20 cellular contexts compared by ENCODE assay signal in the genomic region with DNA sequence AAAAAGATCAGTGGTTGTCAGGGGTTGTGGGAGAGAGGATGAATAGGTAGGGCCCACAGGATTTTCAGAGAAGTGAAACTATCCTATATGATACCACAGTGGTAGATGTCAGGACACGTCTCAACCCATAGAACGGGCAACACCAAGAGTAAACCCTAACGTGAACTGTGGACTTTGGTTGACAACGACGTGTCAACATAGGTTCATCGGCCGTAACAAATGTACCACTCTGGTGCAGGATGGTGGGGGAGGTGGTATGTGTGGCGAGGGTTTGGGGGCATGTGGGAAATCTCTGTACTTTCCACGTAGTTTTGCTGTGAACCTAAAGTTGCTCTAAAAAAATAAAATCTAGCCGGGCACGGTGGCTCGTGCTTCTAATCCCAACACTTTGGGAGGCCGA. TPM values are rescaled to one million over a fixed set of nuclear protein-coding genes. Genes with fewer than 3 reads are reported as not detected.
DNase-seq lines count a peak whose midpoint lies in the region; ATAC-seq, FAIRE-seq and TF ChIP-seq lines count a peak whose summit lies in the region.
"Had no signal": no experiment of that assay in that cellular context is flagged by ENCODE, and none has a peak within 500 bp of the region (broad histone marks: within the 10 kb centered on the region; RNA-seq: fewer than 3 reads in every experiment).

No MANE protein-coding gene starts in this region.

- no peaks in the 10 kb centered on the region for H3K4me1 ChIP-seq in psoas muscle

- peaks cover 14% of the 10 kb centered on the region for H3K4me1 Mint-ChIP-seq in stimulated activated memory B cell treated with anti-CD40 and anti-IgM and Interleukin-4, amounts not matched to agents 10 μg/mL and 1 μg/mL and 100 μg/mL, for 72 hours
- peaks cover 6% of the 10 kb centered on the region for H3K4me1 Mint-ChIP-seq in activated CD4-positive, alpha-beta memory T cell treated with anti-CD3 and anti-CD28 coated beads, Interleukin-2, amount 10 ng/mL, durations not matched to agents 7 days and 5 days
- H3K4me1 Mint-ChIP-seq: B cell had no signal

- no peaks in the 10 kb centered on the region for H3K36me3 ChIP-seq in psoas muscle (ENCODE audit: insufficient read depth in 1 of 2, low read depth in 1 of 2)

- POLR2A ChIA-PET in activated CD4-positive, alpha-beta memory T cell treated with anti-CD3 and anti-CD28 coated beads, Interleukin-2, amount 10 ng/mL, durations not matched to agents 7 days and 5 days (lab: Charles Lee): no interaction called here

- ATAC-seq in left lobe of liver (peak; percentile 43), psoas muscle (no peak)
- ATAC-seq in stimulated activated memory B cell treated with anti-CD40 and anti-IgM and Interleukin-4, amounts not matched to agents 10 μg/mL and 1 μg/mL and 100 μg/mL, for 72 hours: peak; percentile 36

- CTCF ChIA-PET in activated CD4-positive, alpha-beta memory T cell treated with anti-CD3 and anti-CD28 coated beads, Interleukin-2, amount 10 ng/mL, durations not matched to agents 7 days and 5 days (lab: Charles Lee): interaction anchor here (0.7 kb wide), 1 partner anchor 134 kb away, joined by 3 read pairs; no protein-coding TSS in a partner anchor

- H3K4me3 ChIP-seq in psoas muscle: no peak overlapping the region

- H3K27ac ChIP-seq in psoas muscle: no peak overlapping the region

- H3K9me3 ChIP-seq in psoas muscle: peaks cover 11% of the 10 kb centered on the region

- FAIRE-seq in GM18507 (lab: Jason Lieb, UNC): peak; percentile 46
- FAIRE-seq: RCC 7860 had no signal

- intact Hi-C loops in psoas muscle (cut with DNase I): no loop called here

- H3K4me3 Mint-ChIP-seq in stimulated activated memory B cell treated with anti-CD40 and anti-IgM and Interleukin-4, amounts not matched to agents 10 μg/mL and 1 μg/mL and 100 μg/mL, for 72 hours: no peak overlapping the region
- H3K4me3 Mint-ChIP-seq in activated CD4-positive, alpha-beta memory T cell treated with anti-CD3 and anti-CD28 coated beads, Interleukin-2, amount 10 ng/mL, durations not matched to agents 7 days and 5 days: no peak overlapping the region
- H3K4me3 Mint-ChIP-seq: B cell, IgD-negative memory B cell had no signal

- DNase-seq in GM18507 (ENCODE audit: extremely low spot score, insufficient read length, low read depth) (no peak), RPMI8226 (peak; percentile 30), left lobe of liver (ENCODE audit: low spot score) (no peak), NCI-H2196 (lab: John Stamatoyannopoulos, UW; ENCODE audit: unreplicated experiment) (no peak), psoas muscle (no peak)
- no peak for DNase-seq in activated CD4-positive, alpha-beta memory T cell treated with anti-CD3 and anti-CD28 coated beads, Interleukin-2, amount 10 ng/mL, durations not matched to agents 7 days and 5 days
- DNase-seq: GDM1, NCI-H1092, NCI-H1436, NCI-H2029, NCI-H345, NCI-H524, NCI-H82, OCI-M1, Right ventricle myocardium superior had no signal

- H3K9me3 Mint-ChIP-seq in stimulated activated memory B cell treated with anti-CD40 and anti-IgM and Interleukin-4, amounts not matched to agents 10 μg/mL and 1 μg/mL and 100 μg/mL, for 72 hours: peaks cover 9% of the 10 kb centered on the region
- peaks cover 4% of the 10 kb centered on the region for H3K9me3 Mint-ChIP-seq in activated CD4-positive, alpha-beta memory T cell treated with anti-CD3 and anti-CD28 coated beads, Interleukin-2, amount 10 ng/mL, durations not matched to agents 7 days and 5 days

- H3K27me3 Mint-ChIP-seq in stimulated activated memory B cell treated with anti-CD40 and anti-IgM and Interleukin-4, amounts not matched to agents 10 μg/mL and 1 μg/mL and 100 μg/mL, for 72 hours: peaks cover 50% of the 10 kb centered on the region
- H3K27me3 Mint-ChIP-seq in activated CD4-positive, alpha-beta memory T cell treated with anti-CD3 and anti-CD28 coated beads, Interleukin-2, amount 10 ng/mL, durations not matched to agents 7 days and 5 days: peaks cover 24% of the 10 kb centered on the region

- H3K36me3 Mint-ChIP-seq in stimulated activated memory B cell treated with anti-CD40 and anti-IgM and Interleukin-4, amounts not matched to agents 10 μg/mL and 1 μg/mL and 100 μg/mL, for 72 hours: peaks cover 5% of the 10 kb centered on the region
- peaks cover 4% of the 10 kb centered on the region for H3K36me3 Mint-ChIP-seq in activated CD4-positive, alpha-beta memory T cell treated with anti-CD3 and anti-CD28 coated beads, Interleukin-2, amount 10 ng/mL, durations not matched to agents 7 days and 5 days (ENCODE audit: low read depth)
- H3K36me3 Mint-ChIP-seq: CD14-positive monocyte had no signal

- TF ChIP-seq CTCF in psoas muscle (IDR thresholded peaks at IDR 0.05): no peak

- H3K27me3 ChIP-seq in psoas muscle (ENCODE audit: insufficient read depth in 3 of 3, low read length in 2 of 3): no peaks in the 10 kb centered on the region

- 91 to 94% (median 93%) methylated on average over 13 of the region's 13 CpGs for WGBS in psoas muscle, 3 donors

- no peak overlapping the region for H3K27ac Mint-ChIP-seq in stimulated activated memory B cell treated with anti-CD40 and anti-IgM and Interleukin-4, amounts not matched to agents 10 μg/mL and 1 μg/mL and 100 μg/mL, for 72 hours
- H3K27ac Mint-ChIP-seq in activated CD4-positive, alpha-beta memory T cell treated with anti-CD3 and anti-CD28 coated beads, Interleukin-2, amount 10 ng/mL, durations not matched to agents 7 days and 5 days: no peak overlapping the region
- H3K27ac Mint-ChIP-seq: B cell, CD14-positive monocyte, IgD-negative memory B cell had no signal

RNA-seq across cellular contexts. Expression of a gene that starts 13.0 kb away (rescaled TPM):
- total RNA-seq in left lobe of liver: 3.8 TPM
- 1 to 10 TPM; 3.2 to 8.0 (median 4.2) TPM for total RNA-seq in psoas muscle
- 1 to 10 TPM; 2.9 to 3.5 (median 3.4) TPM for polyA plus RNA-seq in psoas muscle
- 1 to 10 TPM; 1.7 to 1.8 TPM for total RNA-seq in activated CD4-positive, alpha-beta memory T cell treated with anti-CD3 and anti-CD28 coated beads, Interleukin-2, amount 10 ng/mL, durations not matched to agents 7 days and 5 days

RNA-seq across cellular contexts. Expression of a gene that starts 39.3 kb away (rescaled TPM):
- total RNA-seq in left lobe of liver (16.0 TPM), psoas muscle (10 to 100 TPM; 37.0 to 53.2 (median 48.7) TPM)
- 10 to 100 TPM; 33.1 to 78.5 (median 55.7) TPM for polyA plus RNA-seq in psoas muscle
- total RNA-seq in activated CD4-positive, alpha-beta memory T cell treated with anti-CD3 and anti-CD28 coated beads, Interleukin-2, amount 10 ng/mL, durations not matched to agents 7 days and 5 days: 10 to 100 TPM; 54.6 to 55.6 TPM

RNA-seq across cellular contexts. Expression of a gene that starts 48.0 kb away (rescaled TPM):
- total RNA-seq in left lobe of liver (0.70 TPM), psoas muscle (under 1 TPM; 0.54 to 0.97 (median 0.72) TPM)
- polyA plus RNA-seq in psoas muscle: under 1 TPM; 0.23 to 0.55 (median 0.44) TPM
- total RNA-seq in activated CD4-positive, alpha-beta memory T cell treated with anti-CD3 and anti-CD28 coated beads, Interleukin-2, amount 10 ng/mL, durations not matched to agents 7 days and 5 days: 1 to 10 TPM; 5.1 to 6.1 TPM
- polyA plus RNA-seq: IgD-negative memory B cell had no signal

Comparison
In these comparisons a context has a peak if more than half of its experiments do, and no peak if none do; other contexts are left out.
1. ATAC-seq: peak in left lobe of liver (single experiment) and stimulated activated memory B cell treated with anti-CD40 and anti-IgM and Interleukin-4, amounts not matched to agents 10 μg/mL and 1 μg/mL and 100 μg/mL, for 72 hours (single experiment); none in psoas muscle (0 of 4).